In genomic region chr18:50138181-50139064, GRCh38 we compare ENCODE assay signal across 16 cellular contexts. TPM values are rescaled to one million over a fixed set of nuclear protein-coding genes. Genes with fewer than 3 reads are reported as not detected.
DNase-seq lines count a peak whose midpoint lies in the region; ATAC-seq and TF ChIP-seq lines count a peak whose summit lies in the region.
"Had no signal": no experiment of that assay in that cellular context is flagged by ENCODE, and none has a peak within 500 bp of the region (broad histone marks: within the 10 kb centered on the region; RNA-seq: fewer than 3 reads in every experiment).

No MANE protein-coding gene starts in this region.

- H3K9ac ChIP-seq in PC-3 (ENCODE audit: low read length) = no peak overlapping the region

- no peaks in the 10 kb centered on the region for H4K20me1 ChIP-seq in PC-3 (ENCODE audit: low read length)

- DNase-seq in H4 (ENCODE audit: low spot score) (peak; percentile 17), PC-3 (peak; percentile 14), iris pigment epithelial cell (ENCODE audit: low read depth) (peak; percentile 38), stromal cell of bone marrow (ENCODE audit: low read depth) (peak; percentile 29), DMS 273 treated with DMSO at 0.1 percent for 48 hours (lab: John Stamatoyannopoulos, UW) (no peak), NCI-H1930 (lab: John Stamatoyannopoulos, UW) (no peak)
- DNase-seq in stimulated activated CD4-positive, alpha-beta T cell treated with anti-CD3 and anti-CD28 coated beads, Interleukin-2, amount 100 ng/mL, for 24 hours = no peak
- DNase-seq: Caco-2, DMS53, NCI-H1417 treated with DMSO at 0.1 percent for 48 hours, NCI-H2029, NCI-H2171 treated with DMSO at 0.1 percent for 48 hours, NCI-H510A, SHP77 treated with DMSO at 0.1 percent for 48 hours had no signal

- CTCF ChIA-PET in PC-3 (lab: Charles Lee) = no interaction called here

- TF ChIP-seq CTCF in PC-3 (conservative IDR thresholded peaks at IDR 0.05; ENCODE audit: low read depth, low read length) = no peak

- H3K4me3 ChIP-seq in PC-3 (ENCODE audit: low read length) = no peak overlapping the region
- H3K4me3 ChIP-seq: HAP-1 had no signal

- ATAC-seq in PC-3 = no peak

- BruUV-seq in PC-3 (replicated peaks; lab: Mats Ljungman, UMichigan) = no TSS peak

- H3K36me3 ChIP-seq in PC-3 (ENCODE audit: low read depth, low read length) = no peaks in the 10 kb centered on the region
- H3K36me3 ChIP-seq: HAP-1 had no signal

- H3K4me1 ChIP-seq in PC-3 (ENCODE audit: insufficient read depth, low read length) = peaks cover 2% of the 10 kb centered on the region; the same call in 1 of the 2 replicates
- H3K4me1 ChIP-seq: Caco-2, HAP-1 had no signal

- no peaks in the 10 kb centered on the region for H3F3A ChIP-seq in PC-3 (ENCODE audit: low read length, unreplicated experiment)

- H2AFZ ChIP-seq in PC-3 (ENCODE audit: low read length) = no peak overlapping the region

- H3K79me2 ChIP-seq in PC-3 (ENCODE audit: low read length) = no peaks in the 10 kb centered on the region

- no peaks in the 10 kb centered on the region for H3K9me2 ChIP-seq in PC-3 (replicated peaks; ENCODE audit: low read length)

- no peaks in the 10 kb centered on the region for H3K9me3 ChIP-seq in PC-3 (ENCODE audit: low read length)
- H3K9me3 ChIP-seq: Caco-2, HAP-1 had no signal

- intact Hi-C loops in PC-3 (cut with micrococcal nuclease) = no loop called here

- H3K27me3 ChIP-seq in PC-3 (ENCODE audit: low read length) = no peaks in the 10 kb centered on the region

- no peak overlapping the region for H3K4me2 ChIP-seq in PC-3 (ENCODE audit: low read length)

- no peak overlapping the region for H3K27ac ChIP-seq in PC-3 (ENCODE audit: low read length)
- H3K27ac ChIP-seq: HL-60 had no signal

- POLR2A ChIA-PET in PC-3 (lab: Charles Lee; ENCODE audit: unreplicated experiment) = interaction anchor here (0.6 kb wide), 1 partner anchor 78 kb away, joined by 14 read pairs; no protein-coding TSS in a partner anchor

RNA-seq across cellular contexts. Expression of gene MYO5B, which starts 56.5 kb away (rescaled TPM):
- 10.9 and 12.4 TPM in 2 replicates for total RNA-seq in H4 (2014; rRNA removed; shearing (Covaris generic))
- 10.4 and 10.7 TPM in 2 replicates for total RNA-seq in PC-3 (2014; rRNA removed)

Comparison
In these comparisons a context has a peak if more than half of its experiments do, and no peak if none do; other contexts are left out.
1. DNase-seq: peak in H4 (single experiment), PC-3 (single experiment), iris pigment epithelial cell (single experiment) and stromal cell of bone marrow (single experiment); none in DMS 273 treated with DMSO at 0.1 percent for 48 hours (single experiment), NCI-H1930 (0 of 2) and stimulated activated CD4-positive, alpha-beta T cell treated with anti-CD3 and anti-CD28 coated beads, Interleukin-2, amount 100 ng/mL, for 24 hours (0 of 2).